Comparison of ENCODE assay signal across 1 cellular context in the genomic region with DNA sequence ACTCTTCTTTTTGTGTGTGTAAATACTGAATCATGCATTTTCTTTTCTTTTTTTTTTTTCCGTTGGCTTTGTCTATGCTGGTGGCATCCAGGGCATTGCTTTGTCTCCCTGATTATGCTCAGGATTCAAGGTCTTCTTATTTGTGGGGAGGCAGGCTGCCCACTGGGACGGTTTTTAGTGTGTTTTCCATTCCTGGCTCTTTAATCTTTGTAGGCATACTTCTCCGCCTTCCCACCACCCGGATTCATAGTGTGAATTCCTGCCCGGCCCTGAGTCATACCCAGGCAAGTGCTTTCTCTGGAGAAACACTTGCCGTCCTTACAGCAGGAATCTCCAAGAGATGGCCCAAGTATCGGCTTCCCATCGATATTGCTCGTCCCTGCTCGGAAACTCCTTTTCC.
TF ChIP-seq lines count a peak whose summit lies in the region.

No MANE protein-coding gene starts in this region.

TF ChIP-seq in GM23338, 12 proteins besides CTCF, POLR2A, EP300 and RAD21 (continued from another document):
- TF ChIP-seq, protein P1, sequence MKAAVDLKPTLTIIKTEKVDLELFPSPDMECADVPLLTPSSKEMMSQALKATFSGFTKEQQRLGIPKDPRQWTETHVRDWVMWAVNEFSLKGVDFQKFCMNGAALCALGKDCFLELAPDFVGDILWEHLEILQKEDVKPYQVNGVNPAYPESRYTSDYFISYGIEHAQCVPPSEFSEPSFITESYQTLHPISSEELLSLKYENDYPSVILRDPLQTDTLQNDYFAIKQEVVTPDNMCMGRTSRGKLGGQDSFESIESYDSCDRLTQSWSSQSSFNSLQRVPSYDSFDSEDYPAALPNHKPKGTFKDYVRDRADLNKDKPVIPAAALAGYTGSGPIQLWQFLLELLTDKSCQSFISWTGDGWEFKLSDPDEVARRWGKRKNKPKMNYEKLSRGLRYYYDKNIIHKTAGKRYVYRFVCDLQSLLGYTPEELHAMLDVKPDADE (IDR thresholded peaks at IDR 0.05), result no peak
- TF ChIP-seq NANOG (IDR thresholded peaks at IDR 0.05; ENCODE audit: borderline replicate concordance) (no peak), EZH2phosphoT487 (IDR thresholded peaks at IDR 0.05; ENCODE audit: unreplicated experiment) (no peak), ZNF114 (CRISPR knock-in tag; IDR thresholded peaks at IDR 0.05) (no peak), CREB1 (CRISPR knock-in tag; IDR thresholded peaks at IDR 0.05; ENCODE audit: low read depth) (no peak), STAT1 (IDR thresholded peaks at IDR 0.05; ENCODE audit: unreplicated experiment) (no peak), EZH2 (IDR thresholded peaks at IDR 0.05; ENCODE audit: low read depth, unreplicated experiment) (no peak)
- TF ChIP-seq, protein P2, sequence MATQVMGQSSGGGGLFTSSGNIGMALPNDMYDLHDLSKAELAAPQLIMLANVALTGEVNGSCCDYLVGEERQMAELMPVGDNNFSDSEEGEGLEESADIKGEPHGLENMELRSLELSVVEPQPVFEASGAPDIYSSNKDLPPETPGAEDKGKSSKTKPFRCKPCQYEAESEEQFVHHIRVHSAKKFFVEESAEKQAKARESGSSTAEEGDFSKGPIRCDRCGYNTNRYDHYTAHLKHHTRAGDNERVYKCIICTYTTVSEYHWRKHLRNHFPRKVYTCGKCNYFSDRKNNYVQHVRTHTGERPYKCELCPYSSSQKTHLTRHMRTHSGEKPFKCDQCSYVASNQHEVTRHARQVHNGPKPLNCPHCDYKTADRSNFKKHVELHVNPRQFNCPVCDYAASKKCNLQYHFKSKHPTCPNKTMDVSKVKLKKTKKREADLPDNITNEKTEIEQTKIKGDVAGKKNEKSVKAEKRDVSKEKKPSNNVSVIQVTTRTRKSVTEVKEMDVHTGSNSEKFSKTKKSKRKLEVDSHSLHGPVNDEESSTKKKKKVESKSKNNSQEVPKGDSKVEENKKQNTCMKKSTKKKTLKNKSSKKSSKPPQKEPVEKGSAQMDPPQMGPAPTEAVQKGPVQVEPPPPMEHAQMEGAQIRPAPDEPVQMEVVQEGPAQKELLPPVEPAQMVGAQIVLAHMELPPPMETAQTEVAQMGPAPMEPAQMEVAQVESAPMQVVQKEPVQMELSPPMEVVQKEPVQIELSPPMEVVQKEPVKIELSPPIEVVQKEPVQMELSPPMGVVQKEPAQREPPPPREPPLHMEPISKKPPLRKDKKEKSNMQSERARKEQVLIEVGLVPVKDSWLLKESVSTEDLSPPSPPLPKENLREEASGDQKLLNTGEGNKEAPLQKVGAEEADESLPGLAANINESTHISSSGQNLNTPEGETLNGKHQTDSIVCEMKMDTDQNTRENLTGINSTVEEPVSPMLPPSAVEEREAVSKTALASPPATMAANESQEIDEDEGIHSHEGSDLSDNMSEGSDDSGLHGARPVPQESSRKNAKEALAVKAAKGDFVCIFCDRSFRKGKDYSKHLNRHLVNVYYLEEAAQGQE (IDR thresholded peaks at IDR 0.05; ENCODE audit: unreplicated experiment), result no peak
